ENCODE assay signal across 10 cellular contexts in genomic region chr2:204665244-204665643, GRCh38.
DNase-seq lines count a peak whose midpoint lies in the region; ATAC-seq and TF ChIP-seq lines count a peak whose summit lies in the region.
"Had no signal": no experiment of that assay in that cellular context is flagged by ENCODE, and none has a peak within 500 bp of the region (broad histone marks: within the 10 kb centered on the region; RNA-seq: fewer than 3 reads in every experiment).

No MANE protein-coding gene starts in this region.

- H3K27ac ChIP-seq in stomach = peak overlapping the region in 3 of 5 donors; percentile 14 to 25 (median 20)

- no peak overlapping the region for H3K4me3 ChIP-seq in stomach

- no peak for ATAC-seq in GM18498 (IDR thresholded peaks at IDR 0.05; ENCODE audit: unreplicated experiment)

- peaks cover 2 to 54% (median 25%) of the 10 kb centered on the region in 4 donors for H3K4me1 ChIP-seq in stomach

- H3K27me3 ChIP-seq in stomach = no peaks in the 10 kb centered on the region

- 45 to 79% (median 75%) methylated on average over 1 of the region's 1 CpG for WGBS in stomach, 5 donors

- peak; percentile 43 for DNase-seq in HS-5 (ENCODE audit: low read depth)
- DNase-seq in astrocyte of the hippocampus (ENCODE audit: low read depth, low spot score) = peak; percentile 90
- DNase-seq in iPS DF 19.7 (ENCODE audit: low read depth, low spot score) = peak; percentile 7
- DNase-seq in stomach = no peak
- no peak for DNase-seq in pons (ENCODE audit: low spot score)
- DNase-seq in NCI-H2029 (lab: John Stamatoyannopoulos, UW) = no peak
- no peak for DNase-seq in germinal center (ENCODE audit: low spot score)
- DNase-seq: DMS79 treated with DMSO at 0.1 percent for 48 hours, NCI-H446 treated with DMSO at 0.1 percent for 48 hours had no signal

- no peak for TF ChIP-seq POLR2A in stomach (IDR thresholded peaks at IDR 0.05)

- TF ChIP-seq CTCF in stomach (IDR thresholded peaks at IDR 0.05) = no peak

- no peak for TF ChIP-seq EP300 in stomach (IDR thresholded peaks at IDR 0.05)

- H3K9me3 ChIP-seq in stomach = no peaks in the 10 kb centered on the region

- intact Hi-C loops in stomach (cut with DNase I; ENCODE audit: low total_unique reads) = no loop called here

- H3K36me3 ChIP-seq in stomach = no peaks in the 10 kb centered on the region

Comparison
In these comparisons a context has a peak if more than half of its experiments do, and no peak if none do; other contexts are left out.
1. DNase-seq: peak in HS-5 (single experiment), astrocyte of the hippocampus (single experiment) and iPS DF 19.7 (single experiment); none in stomach (single experiment), pons (single experiment), NCI-H2029 (single experiment) and germinal center (single experiment).